In genomic region chr21:15050588-15051377, GRCh38 we compare ENCODE assay signal across 12 cellular contexts. TPM values are rescaled to one million over a fixed set of nuclear protein-coding genes. Genes with fewer than 3 reads are reported as not detected.
A peak's percentile ranks its signal among the peaks of the same experiment; 100 is the strongest.
DNase-seq lines count a peak whose midpoint lies in the region; ATAC-seq and TF ChIP-seq lines count a peak whose summit lies in the region.
"Had no signal": no experiment of that assay in that cellular context is flagged by ENCODE, and none has a peak within 500 bp of the region (broad histone marks: within the 10 kb centered on the region; RNA-seq: fewer than 3 reads in every experiment).

No MANE protein-coding gene starts in this region.

- no peak overlapping the region for H3K4me3 ChIP-seq in CD4-positive, alpha-beta memory T cell (ENCODE audit: low read length in 2 of 2)
- no peak overlapping the region for H3K4me3 ChIP-seq in IMR-90 (ENCODE audit: insufficient read depth, low read depth, low read length)
- no peak overlapping the region for H3K4me3 ChIP-seq in colonic mucosa
- H3K4me3 ChIP-seq in Caco-2 (ENCODE audit: low read depth, low read length): no peak overlapping the region
- no peak overlapping the region for H3K4me3 ChIP-seq in uterus
- H3K4me3 ChIP-seq: ovary, thyroid gland had no signal

- no CpG with 5 or more reads among the region's 11 CpGs for WGBS in IMR-90 (ENCODE audit: extremely low coverage in 2 of 2, insufficient read length in 1 of 2), 2 experiments

- dilution Hi-C loops in IMR-90 (cut with HindIII; ENCODE audit: low sequenced_read_pairs, unreplicated experiment): no loop called here

- peaks cover 0 to 4% of the 10 kb centered on the region in 2 donors for H3K36me3 Mint-ChIP-seq in CD4-positive, alpha-beta memory T cell
- H3K36me3 Mint-ChIP-seq in natural killer cell: no peaks in the 10 kb centered on the region
- H3K36me3 Mint-ChIP-seq in Caco-2 (ENCODE audit: insufficient read depth, unreplicated experiment): no peaks in the 10 kb centered on the region

- in situ Hi-C loops in IMR-90 (cut with MboI; ENCODE audit: low sequenced_read_pairs): no loop called here

- H4K20me1 ChIP-seq in IMR-90 (ENCODE audit: insufficient read depth, low read length): peaks cover 78% of the 10 kb centered on the region

- no peak overlapping the region for H4K8ac ChIP-seq in IMR-90 (ENCODE audit: low read depth in 2 of 2, low read length in 2 of 2)

- H3K9ac ChIP-seq in IMR-90 (ENCODE audit: low read depth, low read length): no peak overlapping the region
- H3K9ac ChIP-seq in colonic mucosa (ENCODE audit: low read depth in 2 of 2, low read length in 2 of 2): peak overlapping the region in 1 of 2 donors; percentile 76

- H3K9me3 Mint-ChIP-seq in CD4-positive, alpha-beta memory T cell: peaks cover 0 to 2% (median 0%) of the 10 kb centered on the region in 8 donors
- no peaks in the 10 kb centered on the region for H3K9me3 Mint-ChIP-seq in natural killer cell
- H3K9me3 Mint-ChIP-seq in Caco-2 (ENCODE audit: unreplicated experiment): no peaks in the 10 kb centered on the region

- no peak for DNase-seq in CD4-positive, alpha-beta memory T cell
- DNase-seq in IMR-90 (no peak), colonic mucosa (peak; percentile 62), natural killer cell (no peak), Caco-2 (no peak), uterus (no peak), sciatic nerve (ENCODE audit: low spot score) (no peak)
- DNase-seq: activated CD8-positive, alpha-beta memory T cell treated with anti-CD3 and anti-CD28 coated beads, Interleukin-2, amount 50 U/mL, for 4 hours; NCI-H1092 treated with DMSO at 0.1 percent for 48 hours; ovary; thyroid gland had no signal

- no peaks in the 10 kb centered on the region for H3K27me3 Mint-ChIP-seq in CD4-positive, alpha-beta memory T cell
- no peaks in the 10 kb centered on the region for H3K27me3 Mint-ChIP-seq in natural killer cell (ENCODE audit: low read depth in 2 of 2)
- H3K27me3 Mint-ChIP-seq in Caco-2 (ENCODE audit: insufficient read depth, unreplicated experiment): no peaks in the 10 kb centered on the region

- peak overlapping the region; percentile 25; the same call in 1 of the 2 replicates for H3K23ac ChIP-seq in IMR-90 (ENCODE audit: low read depth, low read length)

- no peak overlapping the region for H2BK15ac ChIP-seq in IMR-90 (ENCODE audit: low read depth, low read length)

- TF ChIP-seq RAD21 in IMR-90 (IDR thresholded peaks at IDR 0.05; ENCODE audit: low read length): no peak

- H3K27ac ChIP-seq in CD4-positive, alpha-beta memory T cell (ENCODE audit: low read depth, low read length): no peak overlapping the region
- H3K27ac ChIP-seq in IMR-90 (ENCODE audit: insufficient read depth, low read length) (no peak overlapping the region), colonic mucosa (peak overlapping the region; percentile 85), uterus (no peak overlapping the region)
- H3K27ac ChIP-seq: ovary, thyroid gland had no signal

- H2AK9ac ChIP-seq in IMR-90 (replicated peaks; ENCODE audit: low read depth, low read length, poor library complexity): no peak overlapping the region

- H3K56ac ChIP-seq in IMR-90 (ENCODE audit: extremely low read depth, insufficient read depth, low read length): no peak overlapping the region

- peaks cover 0 to 56% of the 10 kb centered on the region in 2 experiments; a peak in 2 of 4 replicates for H3K79me1 ChIP-seq in IMR-90 (ENCODE audit: low read depth in 1 of 2, low read length in 2 of 2)

- CTCF ChIA-PET in CD4-positive, alpha-beta memory T cell (lab: Charles Lee; ENCODE audit: partially characterized antibody): interaction anchor here (1.0 to 1.5 kb wide), 2 partner anchors 37 to 502 kb away, joined by 3 read pairs; no protein-coding TSS in a partner anchor
- CTCF ChIA-PET in IMR-90 (lab: Yijun Ruan, JAX): no interaction called here
- CTCF ChIA-PET in Caco-2 (lab: Charles Lee): no interaction called here

- H2BK20ac ChIP-seq in IMR-90 (ENCODE audit: low read depth, low read length): no peak overlapping the region

- no peaks in the 10 kb centered on the region for H3K27me3 ChIP-seq in CD4-positive, alpha-beta memory T cell (ENCODE audit: insufficient read depth, low read length)
- H3K27me3 ChIP-seq in IMR-90 (ENCODE audit: control insufficient read depth, insufficient read depth, low read length) (no peaks in the 10 kb centered on the region), colonic mucosa (no peaks in the 10 kb centered on the region), Caco-2 (replicated peaks; ENCODE audit: control insufficient read depth, insufficient read depth, low read length) (no peaks in the 10 kb centered on the region), uterus (no peaks in the 10 kb centered on the region)
- H3K27me3 ChIP-seq: ovary, thyroid gland had no signal

- H3K14ac ChIP-seq in IMR-90 (replicated peaks; ENCODE audit: low read depth, low read length): no peak overlapping the region

- H3K4me1 Mint-ChIP-seq in CD4-positive, alpha-beta memory T cell: peaks cover 17 to 54% (median 43%) of the 10 kb centered on the region in 4 donors
- H3K4me1 Mint-ChIP-seq in natural killer cell: peaks cover 76 to 79% of the 10 kb centered on the region in 2 donors
- peaks cover 19% of the 10 kb centered on the region for H3K4me1 Mint-ChIP-seq in Caco-2 (ENCODE audit: low read depth, unreplicated experiment)

- H2AK5ac ChIP-seq in IMR-90 (ENCODE audit: low read depth, low read length): no peak overlapping the region

- H3K27ac Mint-ChIP-seq in CD4-positive, alpha-beta memory T cell: peak overlapping the region in 3 of 7 donors; percentile 5 to 78 (median 16)
- H3K27ac Mint-ChIP-seq in natural killer cell: peak overlapping the region; percentile 63 to 86
- no peak overlapping the region for H3K27ac Mint-ChIP-seq in Caco-2 (ENCODE audit: unreplicated experiment)

- no peak overlapping the region for H2BK120ac ChIP-seq in IMR-90 (ENCODE audit: low read depth, low read length)

- H3K4me2 ChIP-seq in IMR-90 (ENCODE audit: low read depth, low read length): no peak overlapping the region

- TF ChIP-seq POLR2A in IMR-90 (IDR thresholded peaks at IDR 0.05; ENCODE audit: low read depth, low read length): no peak
- TF ChIP-seq POLR2A in uterus (IDR thresholded peaks at IDR 0.05): no peak

- no peak overlapping the region for H2AFZ ChIP-seq in IMR-90 (replicated peaks; ENCODE audit: low read length, poor library complexity)

- no peak overlapping the region for H3K4ac ChIP-seq in IMR-90 (ENCODE audit: low read depth, low read length)

- TF ChIP-seq CTCF in IMR-90 (conservative IDR thresholded peaks at IDR 0.05; ENCODE audit: low read depth, low read length) (no peak), colonic mucosa (IDR thresholded peaks at IDR 0.05) (no peak), natural killer cell (IDR thresholded peaks at IDR 0.05) (no peak), Caco-2 (IDR thresholded peaks at IDR 0.05; ENCODE audit: insufficient read depth in 1 of 2, low read depth in 1 of 2, low read length in 1 of 2, severe bottlenecking in 1 of 2, unreplicated experiment in 1 of 2) (no peak), uterus (IDR thresholded peaks at IDR 0.05) (no peak)

- H3K18ac ChIP-seq in IMR-90 (ENCODE audit: low read depth, low read length): no peak overlapping the region

- H3K4me1 ChIP-seq in CD4-positive, alpha-beta memory T cell (ENCODE audit: insufficient read depth, low read length): peaks cover 31% of the 10 kb centered on the region
- H3K4me1 ChIP-seq in IMR-90 (ENCODE audit: control insufficient read depth, insufficient read depth, low read length) (peaks cover 5% of the 10 kb centered on the region), colonic mucosa (peaks cover 11% of the 10 kb centered on the region), Caco-2 (no peaks in the 10 kb centered on the region), uterus (peaks cover 0 to 8% of the 10 kb centered on the region in 2 donors)

- no peaks in the 10 kb centered on the region for H3K36me3 ChIP-seq in CD4-positive, alpha-beta memory T cell (ENCODE audit: insufficient read depth, low read length)
- peaks cover 2% of the 10 kb centered on the region; the same call in 1 of the 2 replicates for H3K36me3 ChIP-seq in IMR-90 (ENCODE audit: control insufficient read depth, insufficient read depth, low read length)
- no peaks in the 10 kb centered on the region for H3K36me3 ChIP-seq in colonic mucosa
- no peaks in the 10 kb centered on the region for H3K36me3 ChIP-seq in Caco-2 (ENCODE audit: control insufficient read depth, insufficient read depth, low read length)
- H3K36me3 ChIP-seq in uterus: no peaks in the 10 kb centered on the region
- H3K36me3 ChIP-seq: ovary, thyroid gland had no signal

- H4K91ac ChIP-seq in IMR-90 (ENCODE audit: insufficient read depth, low read depth, low read length): no peak overlapping the region

- H3K9me1 ChIP-seq in IMR-90 (ENCODE audit: insufficient read depth, low read length): peaks cover 3% of the 10 kb centered on the region; the same call in 1 of the 2 replicates

- ATAC-seq in IMR-90 (ENCODE audit: low read depth) (no peak), natural killer cell (no peak), HG03196 (IDR thresholded peaks at IDR 0.05; ENCODE audit: unreplicated experiment) (no peak), sciatic nerve (no peak)

- intact Hi-C loops in CD4-positive, alpha-beta memory T cell (cut with micrococcal nuclease): no loop called here
- intact Hi-C loops in IMR-90 (cut with micrococcal nuclease) (no loop called here), colonic mucosa (cut with DNase I) (no loop called here), natural killer cell (cut with micrococcal nuclease) (no loop called here), Caco-2 (cut with micrococcal nuclease; ENCODE audit: unreplicated experiment) (no loop called here), uterus (cut with DNase I; ENCODE audit: low total_unique reads) (no loop called here), sciatic nerve (cut with DNase I) (no loop called here)

- BruUV-seq in IMR-90 (replicated peaks; lab: Mats Ljungman, UMichigan): no TSS peak
- no TSS peak for BruUV-seq in Caco-2 (replicated peaks; lab: Mats Ljungman, UMichigan)

- no peak overlapping the region for H4K5ac ChIP-seq in IMR-90 (ENCODE audit: low read depth, low read length)

- H2BK5ac ChIP-seq in IMR-90 (ENCODE audit: low read depth, low read length, poor library complexity, severe bottlenecking): no peak overlapping the region

- peak overlapping the region in 5 of 8 donors; percentile 18 to 51 (median 35) for H3K4me3 Mint-ChIP-seq in CD4-positive, alpha-beta memory T cell
- H3K4me3 Mint-ChIP-seq in natural killer cell: no peak overlapping the region
- H3K4me3 Mint-ChIP-seq in Caco-2 (ENCODE audit: unreplicated experiment): no peak overlapping the region

- no peaks in the 10 kb centered on the region for H3K9me3 ChIP-seq in CD4-positive, alpha-beta memory T cell (ENCODE audit: control insufficient read depth in 1 of 2, low read length in 2 of 2)
- H3K9me3 ChIP-seq in IMR-90 (ENCODE audit: control insufficient read depth, insufficient read depth, low read length) (no peaks in the 10 kb centered on the region), colonic mucosa (no peaks in the 10 kb centered on the region), Caco-2 (no peaks in the 10 kb centered on the region), uterus (no peaks in the 10 kb centered on the region)
- H3K9me3 ChIP-seq: ovary, thyroid gland had no signal

- POLR2A ChIA-PET in CD4-positive, alpha-beta memory T cell (lab: Charles Lee; ENCODE audit: partially characterized antibody): no interaction called here
- POLR2A ChIA-PET in IMR-90 (lab: Charles Lee; ENCODE audit: unreplicated experiment) (no interaction called here), Caco-2 (lab: Charles Lee) (no interaction called here)

RNA-seq across cellular contexts. Expression of gene NRIP1, which starts 14.0 kb away (rescaled TPM):
- total RNA-seq in CD4-positive, alpha-beta memory T cell: 10 to 100 TPM; 22.8 to 24.5 TPM
- polyA plus RNA-seq in CD4-positive, alpha-beta memory T cell: 10 to 100 TPM; 17.4 to 21.4 TPM
- 73.8 and 85.3 TPM in 2 replicates for total RNA-seq in IMR-90 (2012; rRNA removed)
- 8.5 and 9.6 TPM in 2 replicates for polyA plus RNA-seq in IMR-90 (2012; rRNA removed)
- 1.4 and 1.5 TPM in 2 replicates for polyA plus RNA-seq in IMR-90 (2012; cell fraction: cytosol; rRNA removed)
- polyA plus RNA-seq in IMR-90 (2012; cell fraction: nucleus; rRNA removed; ENCODE audit: low replicate concordance): 1.7 and 17.8 TPM in 2 replicates
- 10 to 100 TPM; 49.5 to 89.3 TPM for total RNA-seq in colonic mucosa
- total RNA-seq in natural killer cell: 10 to 100 TPM; 42.4 to 46.8 (median 42.6) TPM
- 24.7 and 28.6 TPM in 2 replicates for total RNA-seq in Caco-2 (2022)
- 10 to 100 TPM; 16.1 to 81.9 (median 36.4) TPM for total RNA-seq in uterus
- 59.6 TPM for total RNA-seq in sciatic nerve

Comparison
In these comparisons a context has a peak if more than half of its experiments do, and no peak if none do; other contexts are left out.
1. H3K4me3 Mint-ChIP-seq: peak in CD4-positive, alpha-beta memory T cell (5 of 8); none in natural killer cell (single experiment) and Caco-2 (single experiment).